Comparison of ENCODE assay signal across 8 cellular contexts in genomic region chrX:52345402-52345801, GRCh38. TPM values are rescaled to one million over a fixed set of nuclear protein-coding genes. Genes with fewer than 3 reads are reported as not detected.
DNase-seq lines count a peak whose midpoint lies in the region; TF ChIP-seq lines count a peak whose summit lies in the region.
"Not testable (repeated sequence)": the region's sequence is repeated elsewhere in the genome, so short reads cannot be mapped to it uniquely, and the experiment has no call there.

No MANE protein-coding gene starts in this region.

- TF ChIP-seq CTCF in WERI-Rb-1 (IDR thresholded peaks at IDR 0.05; ENCODE audit: low read depth, low read length) (peak; percentile 67), glutamatergic neuron (IDR thresholded peaks at IDR 0.05; ENCODE audit: partially characterized antibody, unreplicated experiment) (peak; percentile 67), neural crest cell (conservative IDR thresholded peaks at IDR 0.05) (peak; percentile 61), tibial nerve (IDR thresholded peaks at IDR 0.05) (peak in 4 of 5 experiments; percentile 9 to 45 (median 27))

- H3K27ac Mint-ChIP-seq in glutamatergic neuron (ENCODE audit: unreplicated experiment), result not testable (repeated sequence)
- H3K27ac Mint-ChIP-seq in neural crest cell (ENCODE audit: unreplicated experiment), result peak overlapping the region; percentile 23

- not testable (repeated sequence) for H3K27ac ChIP-seq in WERI-Rb-1, tibial nerve

- H3K27me3 Mint-ChIP-seq in glutamatergic neuron (ENCODE audit: unreplicated experiment); neural crest cell (ENCODE audit: low read depth): not testable (repeated sequence)

- not testable (repeated sequence) for H3K36me3 ChIP-seq in WERI-Rb-1, tibial nerve

- POLR2A ChIA-PET in HEK293T (lab: Yijun Ruan, JAX), result not testable (repeated sequence)

- 20 to 24% methylated on average over 3 to 4 of the region's 4 CpGs for WGBS in tibial nerve, 2 donors

- H3K9me3 ChIP-seq in WERI-Rb-1 (ENCODE audit: severe bottlenecking); tibial nerve: not testable (repeated sequence)

- H3K36me3 Mint-ChIP-seq in glutamatergic neuron (ENCODE audit: unreplicated experiment); neural crest cell (ENCODE audit: low read depth): not testable (repeated sequence)

- H3K4me1 Mint-ChIP-seq in glutamatergic neuron (ENCODE audit: low read depth, unreplicated experiment); neural crest cell: not testable (repeated sequence)

- not testable (repeated sequence) for H3K9me3 Mint-ChIP-seq in glutamatergic neuron (ENCODE audit: unreplicated experiment); neural crest cell

- not testable (repeated sequence) for H3K4me3 Mint-ChIP-seq in glutamatergic neuron (ENCODE audit: unreplicated experiment); neural crest cell

- not testable (repeated sequence) for TF ChIP-seq EP300 in tibial nerve (IDR thresholded peaks at IDR 0.05)

- H3K4me3 ChIP-seq in WERI-Rb-1 (ENCODE audit: low read depth, low read length); tibial nerve: not testable (repeated sequence)

- CTCF ChIA-PET in HEK293T (lab: Yijun Ruan, JAX), result interaction anchor here (0.6 to 0.8 kb wide), 2 partner anchors 13 to 539 kb away, joined by 3 read pairs; no protein-coding TSS in a partner anchor

- peaks cover 15% of the 10 kb centered on the region for H3K27me3 ChIP-seq in WERI-Rb-1 (ENCODE audit: insufficient read depth, low read depth, severe bottlenecking)
- H3K27me3 ChIP-seq in tibial nerve, result not testable (repeated sequence)

- DNase-seq in ELR (ENCODE audit: low read depth) (peak; percentile 28), HEK293T (ENCODE audit: extremely low spot score) (peak; percentile 53), NCI-H1930 (lab: John Stamatoyannopoulos, UW) (peak; percentile 2 to 18), WERI-Rb-1 (peak; percentile 40), amniotic epithelial cell (ENCODE audit: low read depth) (peak; percentile 35), glutamatergic neuron (peak; percentile 70), neural crest cell (ENCODE audit: low read depth, low spot score) (peak; percentile 51), tibial nerve (ENCODE audit: low spot score in 2 of 2) (peak; percentile 14 to 35)

- TF ChIP-seq POLR2A in tibial nerve (IDR thresholded peaks at IDR 0.05), result not testable (repeated sequence)

- not testable (repeated sequence) for H3K4me1 ChIP-seq in tibial nerve

RNA-seq across cellular contexts. Expression of gene XAGE2, which starts 23.4 kb away (rescaled TPM):
- total RNA-seq in glutamatergic neuron (ENCODE audit: unreplicated experiment) (not detected), neural crest cell (not detected in 2 replicates), tibial nerve (1 to 10 TPM in 1 of 4 donors, not detected in 3; 1.1 TPM)

Comparison
In these comparisons a context has a peak if more than half of its experiments do, and no peak if none do; other contexts are left out.
1. DNase-seq: peak in every context shown above with its lines; median percentile 70 in glutamatergic neuron; 53 in HEK293T; 51 in neural crest cell; 40 in WERI-Rb-1; 35 in amniotic epithelial cell; 28 in ELR; 24 in tibial nerve; 10 in NCI-H1930.